In genomic region chr4:6268650-6269399, GRCh38 we compare ENCODE assay signal across 8 cellular contexts. TPM values are rescaled to one million over a fixed set of nuclear protein-coding genes. Genes with fewer than 3 reads are reported as not detected.
DNase-seq lines count a peak whose midpoint lies in the region; ATAC-seq, FAIRE-seq and TF ChIP-seq lines count a peak whose summit lies in the region.

No MANE protein-coding gene starts in this region.

- H3K4me1 Mint-ChIP-seq in glutamatergic neuron (ENCODE audit: low read depth, unreplicated experiment): peaks cover 29% of the 10 kb centered on the region

- H3K9me3 Mint-ChIP-seq in glutamatergic neuron (ENCODE audit: unreplicated experiment): peaks cover 10% of the 10 kb centered on the region

- intact Hi-C loops in mucosa of descending colon (cut with DNase I, micrococcal nuclease): no loop called here

- peak; percentile 37 for DNase-seq in DMS79 treated with DMSO at 0.1 percent for 48 hours (lab: John Stamatoyannopoulos, UW)
- no peak for DNase-seq in DMS79 (lab: John Stamatoyannopoulos, UW)
- DNase-seq in SK-N-DZ (ENCODE audit: low spot score): peak; percentile 20
- DNase-seq in glutamatergic neuron: no peak
- DNase-seq in stimulated activated naive CD8-positive, alpha-beta T cell treated with anti-CD3 and anti-CD28 coated beads, Interleukin-15, Interleukin-2, amounts not matched to agents 100 U/mL and 50 U/mL, for 24 hours: no peak
- DNase-seq in mucosa of descending colon: no peak
- DNase-seq in NCI-H146 treated with DMSO at 0.1 percent for 48 hours (lab: John Stamatoyannopoulos, UW; ENCODE audit: unreplicated experiment): no peak
- no peak for DNase-seq in H54 (ENCODE audit: insufficient read length, low spot score)

- no peak for TF ChIP-seq POLR2A in H54 (IDR thresholded peaks at IDR 0.05; ENCODE audit: low read depth, low read length)

- no peak overlapping the region for H3K4me3 ChIP-seq in mucosa of descending colon

- no peaks in the 10 kb centered on the region for H3K9me3 ChIP-seq in mucosa of descending colon

- TF ChIP-seq CTCF in glutamatergic neuron (IDR thresholded peaks at IDR 0.05; ENCODE audit: partially characterized antibody, unreplicated experiment): no peak
- no peak for TF ChIP-seq CTCF in mucosa of descending colon (IDR thresholded peaks at IDR 0.05)

- peak; percentile 4 for ATAC-seq in stimulated activated naive CD8-positive, alpha-beta T cell treated with anti-CD3 and anti-CD28 coated beads, Interleukin-15, Interleukin-2, amounts not matched to agents 100 U/mL and 50 U/mL, for 24 hours
- ATAC-seq in mucosa of descending colon: no peak

- H3K36me3 Mint-ChIP-seq in glutamatergic neuron (ENCODE audit: unreplicated experiment): no peaks in the 10 kb centered on the region

- H3K36me3 ChIP-seq in mucosa of descending colon (ENCODE audit: low read depth): peaks cover 2% of the 10 kb centered on the region

- no peak overlapping the region for H3K27ac Mint-ChIP-seq in glutamatergic neuron (ENCODE audit: unreplicated experiment)

- H3K27me3 Mint-ChIP-seq in glutamatergic neuron (ENCODE audit: unreplicated experiment): peaks cover 6% of the 10 kb centered on the region

- FAIRE-seq in H54 (lab: Jason Lieb, UNC): no peak

- H3K4me3 Mint-ChIP-seq in glutamatergic neuron (ENCODE audit: unreplicated experiment): peak overlapping the region; percentile 83

- peaks cover 6% of the 10 kb centered on the region for H3K4me1 ChIP-seq in mucosa of descending colon (ENCODE audit: low read depth)

RNA-seq across cellular contexts. Expression of gene WFS1, which starts 0.8 kb away (rescaled TPM):
- 8.5 and 8.8 TPM in 2 replicates for polyA plus RNA-seq in SK-N-DZ (2014; cell fraction: cytosol; rRNA removed)
- 9.0 and 11.7 TPM in 2 replicates for polyA plus RNA-seq in SK-N-DZ (2014; cell fraction: nucleus; rRNA removed)
- total RNA-seq in glutamatergic neuron (ENCODE audit: unreplicated experiment) (30.4 TPM), mucosa of descending colon (10 to 100 TPM in 2 of 3 donors, 1 to 10 TPM in 1; 5.8 to 39.2 (median 14.9) TPM)

Comparison
In these comparisons a context has a peak if more than half of its experiments do, and no peak if none do; other contexts are left out.
1. DNase-seq: peak in DMS79 treated with DMSO at 0.1 percent for 48 hours (single experiment) and SK-N-DZ (single experiment); none in DMS79 (single experiment), glutamatergic neuron (single experiment), stimulated activated naive CD8-positive, alpha-beta T cell treated with anti-CD3 and anti-CD28 coated beads, Interleukin-15, Interleukin-2, amounts not matched to agents 100 U/mL and 50 U/mL, for 24 hours (single experiment), mucosa of descending colon (0 of 3), NCI-H146 treated with DMSO at 0.1 percent for 48 hours (single experiment) and H54 (single experiment).